In genomic region chr2:218396688-218397501, GRCh38 we compare ENCODE assay signal across 8 cellular contexts. TPM values are rescaled to one million over a fixed set of nuclear protein-coding genes. Genes with fewer than 3 reads are reported as not detected.
A peak's percentile ranks its signal among the peaks of the same experiment; 100 is the strongest.
DNase-seq lines count a peak whose midpoint lies in the region; ATAC-seq, FAIRE-seq and TF ChIP-seq lines count a peak whose summit lies in the region.

No MANE protein-coding gene starts in this region.

- no peaks in the 10 kb centered on the region for H3K9me1 ChIP-seq in K562 (ENCODE audit: control insufficient read depth, insufficient read depth, low read length)

- CTCF ChIA-PET in K562 (lab: Yijun Ruan, JAX; ENCODE audit: low intra/inter-chr PET ratio) = interaction anchor here (1.9 to 2.0 kb wide), 2 partner anchors 96 to 124 kb away, joined by 8 to 10 read pairs; no protein-coding TSS in a partner anchor

- H3K79me2 ChIP-seq in K562 (ENCODE audit: control insufficient read depth, insufficient read depth, low read length) = peaks cover 72% of the 10 kb centered on the region

- ATAC-seq in K562 (0 out of 3 replicates have a peak, but pooled peaks have one; percentile 0), GM18498 (IDR thresholded peaks at IDR 0.05; ENCODE audit: unreplicated experiment) (no peak), HG03196 (IDR thresholded peaks at IDR 0.05; ENCODE audit: unreplicated experiment) (no peak)

- peak overlapping the region; percentile 99 for H3K27ac ChIP-seq in K562 (ENCODE audit: extremely low read depth, low read depth, low read length)

- no peaks in the 10 kb centered on the region for H4K20me1 ChIP-seq in K562 (replicated peaks; ENCODE audit: control insufficient read depth, insufficient read depth, low read length)

- no peak for TF ChIP-seq POLR2A in K562 (conservative IDR thresholded peaks at IDR 0.05)

- BruUV-seq in K562 (replicated peaks; lab: Mats Ljungman, UMichigan) = no TSS peak

- intact Hi-C loops in K562 (cut with micrococcal nuclease) = loop anchor here (1.0 to 5.0 kb wide), 7 partner anchors 9 to 210 kb away; partner anchors contain the start of genes CNOT9 and USP37

- H3K36me3 ChIP-seq in K562 (ENCODE audit: control insufficient read depth, insufficient read depth, low read length) (peaks cover 10% of the 10 kb centered on the region; the same call in 1 of the 3 replicates), iPS-15b (ENCODE audit: control insufficient read depth, insufficient read depth, low read length) (no peaks in the 10 kb centered on the region), skeletal muscle satellite cell (ENCODE audit: insufficient read depth, low read length) (peaks cover 6% of the 10 kb centered on the region)

- H3K27me3 ChIP-seq in K562 (ENCODE audit: control insufficient read depth in 2 of 2, insufficient read depth in 2 of 2, low read length in 2 of 2) (no peaks in the 10 kb centered on the region), iPS-15b (ENCODE audit: control insufficient read depth, insufficient read depth, low read length) (peaks cover 40% of the 10 kb centered on the region), skeletal muscle satellite cell (ENCODE audit: control insufficient read depth, insufficient read depth, low read length) (no peaks in the 10 kb centered on the region)

- H3K4me2 ChIP-seq in K562 (ENCODE audit: insufficient read depth, low read length) (peak overlapping the region; percentile 80), skeletal muscle satellite cell (ENCODE audit: low read length) (peak overlapping the region; percentile 93)

- peaks cover 24 to 76% of the 10 kb centered on the region in 2 experiments for H3K4me1 ChIP-seq in K562 (replicated peaks in 1 of 2; ENCODE audit: control insufficient read depth in 2 of 2, insufficient read depth in 2 of 2, low read length in 2 of 2)
- peaks cover 4% of the 10 kb centered on the region for H3K4me1 ChIP-seq in iPS-15b (ENCODE audit: control insufficient read depth, insufficient read depth, low read length)
- H3K4me1 ChIP-seq in skeletal muscle satellite cell (ENCODE audit: control insufficient read depth, insufficient read depth, low read length) = peaks cover 35% of the 10 kb centered on the region

- H3K9ac ChIP-seq in K562 (ENCODE audit: insufficient read depth in 1 of 2, low read depth in 2 of 2, low read length in 2 of 2) (peak overlapping the region; percentile 98 to 100), iPS-15b (ENCODE audit: low read depth, low read length) (no peak overlapping the region), skeletal muscle satellite cell (ENCODE audit: low read depth, low read length) (peak overlapping the region; percentile 91)

- in situ Hi-C loops in K562 (cut with MboI) = loop anchor here (5.0 kb wide), 1 partner anchor 110 kb away; no protein-coding TSS in a partner anchor

- no peak for TF ChIP-seq RAD21 in K562 (CRISPR knock-in tag; conservative IDR thresholded peaks at IDR 0.05 in 1 of 2, IDR thresholded peaks at IDR 0.05 in 1 of 2)

- TF ChIP-seq CTCF in K562 (IDR thresholded peaks at IDR 0.05 in 2 of 3, conservative IDR thresholded peaks at IDR 0.05 in 1 of 3; ENCODE audit: insufficient read depth in 2 of 3, low read depth in 1 of 3, low read length in 3 of 3) = no peak

- POLR2A ChIA-PET in K562 (lab: Yijun Ruan, JAX) = interaction anchor here (0.6 to 1.4 kb wide), 8 partner anchors 8 to 126 kb away, joined by 3 to 8 read pairs (median 4); partner anchors contain the start of genes AAMP and PNKD

- no peak for TF ChIP-seq EP300 in K562 (IDR thresholded peaks at IDR 0.05; ENCODE audit: low read length)

- 0% methylated on average over 20 of the region's 28 CpGs for WGBS in K562 (ENCODE audit: insufficient coverage, low coverage, missing lambda C conversion rate)

- H2AFZ ChIP-seq in K562 (ENCODE audit: low read depth, low read length) = peak overlapping the region; percentile 69; the same call in 1 of the 2 replicates

- H3K9me3 ChIP-seq in K562 (replicated peaks; ENCODE audit: control insufficient read depth, insufficient read depth, low read depth, low read length) = no peaks in the 10 kb centered on the region
- H3K9me3 ChIP-seq in iPS-15b (ENCODE audit: control insufficient read depth, insufficient read depth, low read length) = no peaks in the 10 kb centered on the region
- H3K9me3 ChIP-seq in skeletal muscle satellite cell (replicated peaks; ENCODE audit: low read length) = no peaks in the 10 kb centered on the region

- peak; percentile 15 for FAIRE-seq in K562 (lab: Jason Lieb, UNC)

- H3K4me3 ChIP-seq in K562 (peak overlapping the region; percentile 57), iPS-15b (ENCODE audit: low read depth, low read length) (peak overlapping the region; percentile 90), skeletal muscle satellite cell (ENCODE audit: low read length) (peak overlapping the region; percentile 86)

- peak; percentile 81 for DNase-seq in EH (ENCODE audit: low read depth)
- peak; percentile 47 to 93 (median 89) for DNase-seq in NCI-H1417 (lab: John Stamatoyannopoulos, UW)
- DNase-seq in T-helper 22 cell (ENCODE audit: low read depth) = peak; percentile 71
- peak in 3 of 4 experiments; percentile 12 to 64 (median 21) for DNase-seq in K562 (ENCODE audit: extremely low read depth in 1 of 4, low spot score in 3 of 4)

RNA-seq across cellular contexts. Expression of gene CTDSP1, which starts 2.8 kb away (rescaled TPM):
- total RNA-seq in K562 (2011; cell fraction: chromatin; rRNA removed; ENCODE audit: low replicate concordance) = 51.1 and 151 TPM in 2 replicates
- total RNA-seq in K562 (2011; cell fraction: nucleolus; rRNA removed) = 120 and 129 TPM in 2 replicates
- total RNA-seq in K562 (2011; cell fraction: nucleoplasm; rRNA removed) = 71.7 and 74.3 TPM in 2 replicates
- total RNA-seq in K562 (2014; rRNA removed) = 50.8 and 65.8 TPM in 2 replicates
- 13.6 and 21.0 TPM in 2 replicates for total RNA-seq in K562 (2014; rRNA removed; fragmentation: Illumina TruSeq; extraction: Trizol)
- 45.8 and 45.9 TPM in 2 replicates for total RNA-seq in K562 (2015; rRNA removed; fragmentation: Illumina TruSeq; extraction: Trizol)
- total RNA-seq in K562 (2021) = 67.9 and 74.8 TPM in 2 replicates
- polyA plus RNA-seq in K562 (2011; rRNA removed) = 51.1 and 61.8 TPM in 2 replicates
- polyA plus RNA-seq in K562 (2011; cell fraction: cytosol; rRNA removed) = 63.2 and 111 TPM in 2 replicates
- 140 and 333 TPM in 2 replicates for polyA plus RNA-seq in K562 (2011; cell fraction: nucleus; rRNA removed)
- 57.2 and 78.1 TPM in 2 replicates for polyA plus RNA-seq in K562 (2012)
- polyA plus RNA-seq in K562 (2014; fragmentation: Illumina TruSeq; extraction: Trizol) = 44.8 and 59.8 TPM in 2 replicates
- polyA plus RNA-seq in K562 (2014; fragmentation: Nextera tagmentation; extraction: Ambion mirVana) = 1 to 10 TPM; 2.4 to 3.4 TPM
- 71.5 and 72.9 TPM in 2 replicates for polyA plus RNA-seq in K562 (2014; rRNA removed)
- 22.3 and 32.5 TPM in 2 replicates for polyA minus RNA-seq in K562 (2011; rRNA and poly(A)+ RNA removed)
- 34.5 and 39.1 TPM in 2 replicates for polyA minus RNA-seq in K562 (2011; cell fraction: cytosol; rRNA and poly(A)+ RNA removed)
- polyA minus RNA-seq in K562 (2011; cell fraction: nucleus; rRNA and poly(A)+ RNA removed) = 70.4 and 70.7 TPM in 2 replicates
- total RNA-seq in skeletal muscle satellite cell (2012; rRNA removed) = 31.9 and 48.1 TPM in 2 replicates

RNA-seq across cellular contexts. Expression of gene SLC11A1, which starts 14.8 kb away (rescaled TPM):
- total RNA-seq in K562 (2011; cell fraction: chromatin; rRNA removed; ENCODE audit: low replicate concordance) = 1.4 and 5.9 TPM in 2 replicates
- 4.3 and 4.5 TPM in 2 replicates for total RNA-seq in K562 (2011; cell fraction: nucleolus; rRNA removed)
- total RNA-seq in K562 (2011; cell fraction: nucleoplasm; rRNA removed) = 3.5 and 4.8 TPM in 2 replicates
- 0.98 and 1.0 TPM in 2 replicates for total RNA-seq in K562 (2014; rRNA removed)
- 0.32 and 0.65 TPM in 2 replicates for total RNA-seq in K562 (2014; rRNA removed; fragmentation: Illumina TruSeq; extraction: Trizol)
- total RNA-seq in K562 (2015; rRNA removed; fragmentation: Illumina TruSeq; extraction: Trizol) = 0.83 and 1.1 TPM in 2 replicates
- total RNA-seq in K562 (2021) = 1.2 and 1.6 TPM in 2 replicates
- 0.54 and 0.64 TPM in 2 replicates for polyA plus RNA-seq in K562 (2011; rRNA removed)
- polyA plus RNA-seq in K562 (2011; cell fraction: cytosol; rRNA removed) = 0.53 and 1.2 TPM in 2 replicates
- polyA plus RNA-seq in K562 (2011; cell fraction: nucleus; rRNA removed) = 1.8 and 2.6 TPM in 2 replicates
- polyA plus RNA-seq in K562 (2012) = 1.7 and 2.7 TPM in 2 replicates
- polyA plus RNA-seq in K562 (2014; fragmentation: Illumina TruSeq; extraction: Trizol) = 0.40 and 0.43 TPM in 2 replicates
- polyA plus RNA-seq in K562 (2014; fragmentation: Nextera tagmentation; extraction: Ambion mirVana) = under 1 TPM; 0.35 to 0.51 TPM
- 0.69 and 0.99 TPM in 2 replicates for polyA plus RNA-seq in K562 (2014; rRNA removed)
- 1.3 TPM in 2 replicates for polyA minus RNA-seq in K562 (2011; rRNA and poly(A)+ RNA removed)
- polyA minus RNA-seq in K562 (2011; cell fraction: cytosol; rRNA and poly(A)+ RNA removed) = 0.95 and 1.2 TPM in 2 replicates
- 6.3 and 7.7 TPM in 2 replicates for polyA minus RNA-seq in K562 (2011; cell fraction: nucleus; rRNA and poly(A)+ RNA removed)
- under 0.01 TPM in 1 of 2 replicates, not detected in the other for total RNA-seq in skeletal muscle satellite cell (2012; rRNA removed)

RNA-seq across cellular contexts. Expression of gene VIL1, which starts 22.0 kb away (rescaled TPM):
- 1.4 and 2.1 TPM in 2 replicates for total RNA-seq in K562 (2011; cell fraction: chromatin; rRNA removed; ENCODE audit: low replicate concordance)
- total RNA-seq in K562 (2011; cell fraction: nucleolus; rRNA removed) = 0.79 and 1.2 TPM in 2 replicates
- total RNA-seq in K562 (2011; cell fraction: nucleoplasm; rRNA removed) = 0.44 and 1.4 TPM in 2 replicates
- 1.7 and 2.6 TPM in 2 replicates for total RNA-seq in K562 (2014; rRNA removed)
- total RNA-seq in K562 (2014; rRNA removed; fragmentation: Illumina TruSeq; extraction: Trizol) = 1.1 and 1.2 TPM in 2 replicates
- 0.51 and 0.75 TPM in 2 replicates for total RNA-seq in K562 (2015; rRNA removed; fragmentation: Illumina TruSeq; extraction: Trizol)
- 2.4 and 2.7 TPM in 2 replicates for total RNA-seq in K562 (2021)
- 0.46 and 0.63 TPM in 2 replicates for polyA plus RNA-seq in K562 (2011; rRNA removed)
- 0.35 and 1.5 TPM in 2 replicates for polyA plus RNA-seq in K562 (2011; cell fraction: cytosol; rRNA removed)
- polyA plus RNA-seq in K562 (2011; cell fraction: nucleus; rRNA removed) = 0.84 and 2.7 TPM in 2 replicates
- polyA plus RNA-seq in K562 (2012) = 0.54 and 0.72 TPM in 2 replicates
- 1.2 and 2.0 TPM in 2 replicates for polyA plus RNA-seq in K562 (2014; fragmentation: Illumina TruSeq; extraction: Trizol)
- under 1 TPM; 0.62 to 0.73 TPM for polyA plus RNA-seq in K562 (2014; fragmentation: Nextera tagmentation; extraction: Ambion mirVana)
- 1.9 and 3.7 TPM in 2 replicates for polyA plus RNA-seq in K562 (2014; rRNA removed)
- 0.60 and 1.7 TPM in 2 replicates for polyA minus RNA-seq in K562 (2011; rRNA and poly(A)+ RNA removed)
- polyA minus RNA-seq in K562 (2011; cell fraction: cytosol; rRNA and poly(A)+ RNA removed) = 0.57 and 1.2 TPM in 2 replicates
- 0.27 and 0.33 TPM in 2 replicates for polyA minus RNA-seq in K562 (2011; cell fraction: nucleus; rRNA and poly(A)+ RNA removed)
- total RNA-seq in skeletal muscle satellite cell (2012; rRNA removed) = not detected in 2 replicates

RNA-seq across cellular contexts. Expression of gene CATIP, which starts 40.2 kb away (rescaled TPM):
- not detected in 2 replicates for total RNA-seq in K562 (2011; cell fraction: chromatin; rRNA removed; ENCODE audit: low replicate concordance)
- not detected in 2 replicates for total RNA-seq in K562 (2011; cell fraction: nucleolus; rRNA removed)
- 1.2 TPM in 1 of 2 replicates, not detected in the other for total RNA-seq in K562 (2011; cell fraction: nucleoplasm; rRNA removed)
- not detected in 2 replicates for total RNA-seq in K562 (2014; rRNA removed)
- not detected in 2 replicates for total RNA-seq in K562 (2014; rRNA removed; fragmentation: Illumina TruSeq; extraction: Trizol)
- total RNA-seq in K562 (2015; rRNA removed; fragmentation: Illumina TruSeq; extraction: Trizol) = not detected in 2 replicates
- total RNA-seq in K562 (2021) = not detected in 2 replicates
- polyA plus RNA-seq in K562 (2011; rRNA removed) = not detected in 2 replicates
- not detected in 2 replicates for polyA plus RNA-seq in K562 (2011; cell fraction: cytosol; rRNA removed)
- polyA plus RNA-seq in K562 (2011; cell fraction: nucleus; rRNA removed) = 0.17 TPM in 1 of 2 replicates, not detected in the other
- 0.18 and 0.37 TPM in 2 replicates for polyA plus RNA-seq in K562 (2012)
- polyA plus RNA-seq in K562 (2014; fragmentation: Illumina TruSeq; extraction: Trizol) = not detected in 2 replicates
- under 1 TPM; 0.06 to 0.08 TPM for polyA plus RNA-seq in K562 (2014; fragmentation: Nextera tagmentation; extraction: Ambion mirVana)
- polyA plus RNA-seq in K562 (2014; rRNA removed) = 0.09 TPM in 1 of 2 replicates, not detected in the other
- not detected in 2 replicates for polyA minus RNA-seq in K562 (2011; rRNA and poly(A)+ RNA removed)
- polyA minus RNA-seq in K562 (2011; cell fraction: cytosol; rRNA and poly(A)+ RNA removed) = not detected in 2 replicates
- polyA minus RNA-seq in K562 (2011; cell fraction: nucleus; rRNA and poly(A)+ RNA removed) = not detected in 2 replicates
- total RNA-seq in skeletal muscle satellite cell (2012; rRNA removed) = not detected in 2 replicates

Comparison
In these comparisons a context has a peak if more than half of its experiments do, and no peak if none do; other contexts are left out.
1. DNase-seq: peak in every context shown above with its lines; median percentile 89 in NCI-H1417; 81 in EH; 71 in T-helper 22 cell; 21 in K562.